Comparison of ENCODE assay signal across 22 cellular contexts in the genomic region with DNA sequence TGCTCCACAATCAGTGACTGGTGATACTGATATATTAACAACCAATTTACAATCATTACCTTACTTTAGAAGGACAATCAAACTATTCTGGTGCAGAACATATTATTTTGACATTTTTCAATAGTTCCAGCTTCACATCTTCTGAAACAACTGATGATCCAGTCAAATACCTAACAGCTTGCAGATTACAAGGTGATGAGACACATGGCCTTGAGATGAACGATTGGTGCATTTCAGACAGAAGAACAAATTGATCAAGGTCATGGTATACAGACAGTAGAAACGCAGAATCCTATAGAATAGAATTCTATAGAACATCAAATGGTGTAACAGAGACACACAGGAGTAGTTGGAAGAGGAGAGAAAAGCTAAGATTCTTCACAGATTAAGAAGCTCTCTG. TPM values are rescaled to one million over a fixed set of nuclear protein-coding genes. Genes with fewer than 3 reads are reported as not detected.
A peak's percentile ranks its signal among the peaks of the same experiment; 100 is the strongest.
DNase-seq lines count a peak whose midpoint lies in the region; ATAC-seq and TF ChIP-seq lines count a peak whose summit lies in the region.
"Had no signal": no experiment of that assay in that cellular context is flagged by ENCODE, and none has a peak within 500 bp of the region (broad histone marks: within the 10 kb centered on the region; RNA-seq: fewer than 3 reads in every experiment).

No MANE protein-coding gene starts in this region.

- TF ChIP-seq POLR2A in HCT116 (IDR thresholded peaks at IDR 0.05; ENCODE audit: borderline replicate concordance, extremely low read depth, insufficient read depth, insufficient read length), result no peak

- H2AFZ ChIP-seq in HCT116 (ENCODE audit: low read depth, low read length, poor library complexity, severe bottlenecking), result peak overlapping the region; percentile 11

- H4K20me1 ChIP-seq in HCT116 (ENCODE audit: insufficient read depth), result no peaks in the 10 kb centered on the region

- no peaks in the 10 kb centered on the region for H3K9me3 ChIP-seq in HCT116 (ENCODE audit: control insufficient read depth in 1 of 2, insufficient read depth in 1 of 2, low read depth in 1 of 2, low read length in 2 of 2)
- H3K9me3 ChIP-seq: esophagus squamous epithelium, ovary, tibial artery had no signal

- H3K9ac ChIP-seq in HCT116 (ENCODE audit: low read length), result no peak overlapping the region

- no peaks in the 10 kb centered on the region for H3K9me3 Mint-ChIP-seq in activated naive CD4-positive, alpha-beta T cell treated with anti-CD3 and anti-CD28 coated beads, Interleukin-2, amount 10 ng/mL, durations not matched to agents 7 days and 5 days
- no peaks in the 10 kb centered on the region for H3K9me3 Mint-ChIP-seq in activated T-helper 2 cell treated with anti-CD3 and anti-CD28 coated beads, Interferon-gamma antibody, Interleukin-2, Interleukin-4, amounts not matched to agents 10 μg/mL and 5 μg/mL and 100 μg/mL, durations not matched to agents 14 hours and 24 hours and 36 hours
- H3K9me3 Mint-ChIP-seq in progenitor cell of endocrine pancreas (ENCODE audit: low read depth), result peaks cover 22% of the 10 kb centered on the region
- H3K9me3 Mint-ChIP-seq: T-helper 2 cell treated with Interferon-gamma antibody and Interleukin-4, amounts not matched to agents 5 μg/mL and 100 μg/mL, for 36 hours had no signal

- TF ChIP-seq CTCF in HCT116 (IDR thresholded peaks at IDR 0.05 in 2 of 3, conservative IDR thresholded peaks at IDR 0.05 in 1 of 3; ENCODE audit: borderline replicate concordance in 1 of 3, insufficient read depth in 1 of 3, low read depth in 2 of 3, low read length in 2 of 3), result no peak
- no peak for TF ChIP-seq CTCF in progenitor cell of endocrine pancreas (IDR thresholded peaks at IDR 0.05; ENCODE audit: unreplicated experiment)
- no peak for TF ChIP-seq CTCF in foreskin fibroblast (IDR thresholded peaks at IDR 0.05; ENCODE audit: low read depth, low read length)

- H3K27me3 ChIP-seq in HCT116 (ENCODE audit: insufficient read depth, low read length), result no peaks in the 10 kb centered on the region
- H3K27me3 ChIP-seq: esophagus squamous epithelium, ovary, tibial artery had no signal

- peaks cover 10% of the 10 kb centered on the region for H3K36me3 Mint-ChIP-seq in activated naive CD4-positive, alpha-beta T cell treated with anti-CD3 and anti-CD28 coated beads, Interleukin-2, amount 10 ng/mL, durations not matched to agents 7 days and 5 days
- H3K36me3 Mint-ChIP-seq in activated T-helper 2 cell treated with anti-CD3 and anti-CD28 coated beads, Interferon-gamma antibody, Interleukin-2, Interleukin-4, amounts not matched to agents 10 μg/mL and 5 μg/mL and 100 μg/mL, durations not matched to agents 14 hours and 24 hours and 36 hours (ENCODE audit: low read depth), result no peaks in the 10 kb centered on the region
- H3K36me3 Mint-ChIP-seq in progenitor cell of endocrine pancreas (ENCODE audit: insufficient read depth), result peaks cover 9% of the 10 kb centered on the region

- H3K9me2 ChIP-seq in HCT116 (ENCODE audit: insufficient read depth), result no peaks in the 10 kb centered on the region

- H3K4me3 ChIP-seq in HCT116 (replicated peaks in 1 of 2; ENCODE audit: low read depth in 1 of 2, low read length in 2 of 2) (peak overlapping the region in 1 of 2 experiments; percentile 9; a peak in 1 of 4 replicates), foreskin fibroblast (ENCODE audit: low read depth in 1 of 2, low read length in 2 of 2) (no peak overlapping the region)
- H3K4me3 ChIP-seq: esophagus squamous epithelium, ovary, tibial artery had no signal

- no TSS peak for BruUV-seq in HCT116 (replicated peaks; lab: Mats Ljungman, UMichigan)

- H3K27ac Mint-ChIP-seq in activated naive CD4-positive, alpha-beta T cell treated with anti-CD3 and anti-CD28 coated beads, Interleukin-2, amount 10 ng/mL, durations not matched to agents 7 days and 5 days, result peak overlapping the region; percentile 33
- peak overlapping the region; percentile 2 for H3K27ac Mint-ChIP-seq in activated T-helper 2 cell treated with anti-CD3 and anti-CD28 coated beads, Interferon-gamma antibody, Interleukin-2, Interleukin-4, amounts not matched to agents 10 μg/mL and 5 μg/mL and 100 μg/mL, durations not matched to agents 14 hours and 24 hours and 36 hours
- H3K27ac Mint-ChIP-seq in progenitor cell of endocrine pancreas, result peak overlapping the region; percentile 43

- H3K27me3 Mint-ChIP-seq in activated naive CD4-positive, alpha-beta T cell treated with anti-CD3 and anti-CD28 coated beads, Interleukin-2, amount 10 ng/mL, durations not matched to agents 7 days and 5 days, result no peaks in the 10 kb centered on the region
- no peaks in the 10 kb centered on the region for H3K27me3 Mint-ChIP-seq in activated T-helper 2 cell treated with anti-CD3 and anti-CD28 coated beads, Interferon-gamma antibody, Interleukin-2, Interleukin-4, amounts not matched to agents 10 μg/mL and 5 μg/mL and 100 μg/mL, durations not matched to agents 14 hours and 24 hours and 36 hours (ENCODE audit: low read depth)
- no peaks in the 10 kb centered on the region for H3K27me3 Mint-ChIP-seq in progenitor cell of endocrine pancreas
- H3K27me3 Mint-ChIP-seq: brain had no signal

- no peaks in the 10 kb centered on the region for H3K36me3 ChIP-seq in HCT116 (ENCODE audit: control insufficient read depth in 1 of 2, insufficient read depth in 2 of 2, low read length in 2 of 2)
- H3K36me3 ChIP-seq: esophagus squamous epithelium, ovary, tibial artery had no signal

- DNase-seq in activated naive CD4-positive, alpha-beta T cell treated with anti-CD3 and anti-CD28 coated beads, Interleukin-2, amount 10 ng/mL, durations not matched to agents 7 days and 5 days, result no peak
- no peak for DNase-seq in activated naive CD4-positive, alpha-beta T cell (lab: John Stamatoyannopoulos, UW)
- DNase-seq in HCT116 (ENCODE audit: low read depth, low spot score), result no peak
- no peak for DNase-seq in activated T-helper 2 cell treated with anti-CD3 and anti-CD28 coated beads, Interferon-gamma antibody, Interleukin-2, Interleukin-4, amounts not matched to agents 10 μg/mL and 5 μg/mL and 100 μg/mL, durations not matched to agents 14 hours and 24 hours and 36 hours (ENCODE audit: low spot score)
- no peak for DNase-seq in progenitor cell of endocrine pancreas (ENCODE audit: low spot score, unreplicated experiment)
- DNase-seq in DMS53 treated with DMSO at 0.1 percent for 48 hours (lab: John Stamatoyannopoulos, UW; ENCODE audit: unreplicated experiment), result no peak
- no peak for DNase-seq in foreskin fibroblast
- DNase-seq: activated CD4-positive, CD25-positive, alpha-beta regulatory T cell; activated CD8-positive, alpha-beta memory T cell treated with anti-CD3 and anti-CD28 coated beads, Interleukin-2, amount 50 U/mL, for 4 hours; DMS 273 treated with DMSO at 0.1 percent for 48 hours; effector memory CD4-positive, alpha-beta T cell; esophagus squamous epithelium; GDM1; GOT3; mesenchymal stem cell; ovary; tibial artery had no signal

- H3K4me2 ChIP-seq in HCT116 (ENCODE audit: low read length), result peak overlapping the region; percentile 61

- CTCF ChIA-PET in activated naive CD4-positive, alpha-beta T cell treated with anti-CD3 and anti-CD28 coated beads, Interleukin-2, amount 10 ng/mL, durations not matched to agents 7 days and 5 days (lab: Charles Lee), result interaction anchor here (0.6 to 2.2 kb wide), 4 partner anchors 15 to 132 kb away, joined by 3 to 9 read pairs (median 4); no protein-coding TSS in a partner anchor
- CTCF ChIA-PET in HCT116 (lab: Charles Lee), result interaction anchor here (1.3 kb wide), 2 partner anchors 13 to 21 kb away, joined by 5 read pairs; no protein-coding TSS in a partner anchor

- peak overlapping the region; percentile 88 for H3K27ac ChIP-seq in HCT116 (ENCODE audit: low read depth, low read length)
- H3K27ac ChIP-seq: ovary, tibial artery had no signal

- H3K4me1 ChIP-seq in HCT116 (ENCODE audit: control insufficient read depth in 1 of 2, insufficient read depth in 2 of 2, low read length in 2 of 2), result peaks cover 53 to 70% of the 10 kb centered on the region in 2 experiments

- intact Hi-C loops in HCT116 (cut with micrococcal nuclease), result no loop called here
- intact Hi-C loops in activated T-helper 2 cell treated with anti-CD3 and anti-CD28 coated beads, Interferon-gamma antibody, Interleukin-2, Interleukin-4, amounts not matched to agents 10 μg/mL and 5 μg/mL and 100 μg/mL, durations not matched to agents 14 hours and 24 hours and 36 hours (cut with micrococcal nuclease), result loop anchor here (2.0 to 5.0 kb wide), 2 partner anchors 25 to 208 kb away; partner anchors contain the start of gene SESTD1

- no peak for TF ChIP-seq RAD21 in HCT116 (IDR thresholded peaks at IDR 0.05; ENCODE audit: low read depth)

- H3K79me2 ChIP-seq in HCT116 (ENCODE audit: insufficient read depth, low read length), result no peaks in the 10 kb centered on the region; the same call in 1 of the 2 replicates

- peaks cover 45% of the 10 kb centered on the region for H3K4me1 Mint-ChIP-seq in activated naive CD4-positive, alpha-beta T cell treated with anti-CD3 and anti-CD28 coated beads, Interleukin-2, amount 10 ng/mL, durations not matched to agents 7 days and 5 days
- peaks cover 29% of the 10 kb centered on the region for H3K4me1 Mint-ChIP-seq in activated T-helper 2 cell treated with anti-CD3 and anti-CD28 coated beads, Interferon-gamma antibody, Interleukin-2, Interleukin-4, amounts not matched to agents 10 μg/mL and 5 μg/mL and 100 μg/mL, durations not matched to agents 14 hours and 24 hours and 36 hours (ENCODE audit: low read depth)
- peaks cover 23% of the 10 kb centered on the region for H3K4me1 Mint-ChIP-seq in progenitor cell of endocrine pancreas (ENCODE audit: low read depth)

- POLR2A ChIA-PET in HCT116 (lab: Charles Lee), result interaction anchor here (0.6 kb wide), 1 partner anchor 9 kb away, joined by 4 read pairs; no protein-coding TSS in a partner anchor

- RAD21 ChIA-PET in HCT116 (lab: Charles Lee; ENCODE audit: low non-redundant PET in 1 of 2, low total read pairs in 2 of 2, uncharacterized antibody in 2 of 2, unreplicated experiment in 2 of 2), result no interaction called here

- ATAC-seq in HCT116 (peak; percentile 48), GM18873 (IDR thresholded peaks at IDR 0.05; ENCODE audit: low FRiP score, unreplicated experiment) (no peak)
- ATAC-seq: Panc1, sciatic nerve had no signal

- no peak overlapping the region for H3K4me3 Mint-ChIP-seq in activated naive CD4-positive, alpha-beta T cell treated with anti-CD3 and anti-CD28 coated beads, Interleukin-2, amount 10 ng/mL, durations not matched to agents 7 days and 5 days
- H3K4me3 Mint-ChIP-seq in activated T-helper 2 cell treated with anti-CD3 and anti-CD28 coated beads, Interferon-gamma antibody, Interleukin-2, Interleukin-4, amounts not matched to agents 10 μg/mL and 5 μg/mL and 100 μg/mL, durations not matched to agents 14 hours and 24 hours and 36 hours (ENCODE audit: low read depth), result no peak overlapping the region
- no peak overlapping the region for H3K4me3 Mint-ChIP-seq in progenitor cell of endocrine pancreas (ENCODE audit: low read depth)
- H3K4me3 Mint-ChIP-seq: brain had no signal

TF ChIP-seq in HCT116, 20 proteins besides CTCF, POLR2A, EP300 and RAD21 (continues in another document):
- TF ChIP-seq EGR1 (IDR thresholded peaks at IDR 0.05; ENCODE audit: low read depth), result 0 out of 2 replicates have a peak, but pooled peaks have one; percentile 10

RNA-seq across cellular contexts. Expression of gene SESTD1, which starts 24.8 kb away (rescaled TPM):
- total RNA-seq in HCT116 (2021; ENCODE audit: unreplicated experiment) (26.6 TPM), progenitor cell of endocrine pancreas (101 and 108 TPM in 2 replicates)
- polyA plus RNA-seq in HCT116 (2012), result 6.7 and 7.2 TPM in 2 replicates
- total RNA-seq in activated T-helper 2 cell treated with anti-CD3 and anti-CD28 coated beads, Interferon-gamma antibody, Interleukin-2, Interleukin-4, amounts not matched to agents 10 μg/mL and 5 μg/mL and 100 μg/mL, durations not matched to agents 14 hours and 24 hours and 36 hours, result 9.8 and 14.3 TPM in 2 replicates
